17 cellular contexts compared by ENCODE assay signal in genomic region chr17:82061047-82061925, GRCh38. TPM values are rescaled to one million over a fixed set of nuclear protein-coding genes. Genes with fewer than 3 reads are reported as not detected.
DNase-seq lines count a peak whose midpoint lies in the region; ATAC-seq, FAIRE-seq and TF ChIP-seq lines count a peak whose summit lies in the region.
"Had no signal": no experiment of that assay in that cellular context is flagged by ENCODE, and none has a peak within 500 bp of the region (broad histone marks: within the 10 kb centered on the region; RNA-seq: fewer than 3 reads in every experiment).

No MANE protein-coding gene starts in this region.

- no peak overlapping the region for H3K4me3 Mint-ChIP-seq in T-cell
- H3K4me3 Mint-ChIP-seq: CD14-positive monocyte had no signal

- H3K9me3 Mint-ChIP-seq in T-cell: no peaks in the 10 kb centered on the region

- H3K4me1 ChIP-seq in GM12878 (ENCODE audit: control insufficient read depth, insufficient read depth, low read length): peaks cover 8% of the 10 kb centered on the region
- peaks cover 20% of the 10 kb centered on the region for H3K4me1 ChIP-seq in prostate gland (replicated peaks)

- peaks cover 7% of the 10 kb centered on the region for H3K36me3 Mint-ChIP-seq in T-cell

- SMC1A ChIA-PET in GM12878 (lab: Charles Lee; ENCODE audit: uncharacterized antibody, unreplicated experiment): no interaction called here

- no peak for ATAC-seq in GM12878
- no peak for ATAC-seq in HG03469 (IDR thresholded peaks at IDR 0.05; ENCODE audit: unreplicated experiment)
- ATAC-seq in T-cell (replicated peaks in 1 of 4): no peak

- FAIRE-seq in GM12892 (lab: Jason Lieb, UNC) (no peak), GM12878 (lab: Jason Lieb, UNC) (no peak)
- FAIRE-seq: GM19239 had no signal

- RAD21 ChIA-PET in GM12878 (lab: Charles Lee; ENCODE audit: unreplicated experiment): no interaction called here

- TF ChIP-seq RAD21 in GM12878 (IDR thresholded peaks at IDR 0.05; ENCODE audit: insufficient read depth, low read depth, low read length): no peak

- peak overlapping the region; percentile 92; the same call in 1 of the 2 replicates for H3K27ac ChIP-seq in C4-2B
- no peak overlapping the region for H3K27ac ChIP-seq in GM12878 (ENCODE audit: control insufficient read depth, insufficient read depth)
- H3K27ac ChIP-seq in prostate gland: peak overlapping the region; percentile 5 to 85

- no peaks in the 10 kb centered on the region for H3K27me3 ChIP-seq in GM12878 (replicated peaks in 1 of 2; ENCODE audit: control insufficient read depth in 2 of 2, insufficient read depth in 2 of 2, low read length in 1 of 2)
- H3K27me3 ChIP-seq in prostate gland (replicated peaks; ENCODE audit: insufficient read depth): no peaks in the 10 kb centered on the region

- H4K20me1 ChIP-seq in GM12878 (ENCODE audit: control insufficient read depth, insufficient read depth): no peaks in the 10 kb centered on the region

- TF ChIP-seq CTCF in C4-2B (conservative IDR thresholded peaks at IDR 0.05) (no peak), GM12878 (IDR thresholded peaks at IDR 0.05 in 2 of 3, conservative IDR thresholded peaks at IDR 0.05 in 1 of 3; ENCODE audit: control insufficient read depth in 2 of 3, extremely low read depth in 1 of 3, insufficient read depth in 1 of 3, low read depth in 3 of 3, low read length in 3 of 3) (no peak), prostate gland (IDR thresholded peaks at IDR 0.05) (no peak)

- no TSS peak for BruUV-seq in GM12878 (replicated peaks; lab: Mats Ljungman, UMichigan)

- H3K4me2 ChIP-seq in GM12878 (ENCODE audit: control insufficient read depth, insufficient read depth): no peak overlapping the region

- H3K27ac Mint-ChIP-seq in T-cell: no peak overlapping the region

- POLR2A ChIA-PET in GM12878 (lab: Charles Lee): no interaction called here
- POLR2A ChIA-PET in T-cell (lab: Charles Lee): no interaction called here

- CTCF ChIA-PET in GM12878 (lab: Yijun Ruan, JAX): no interaction called here
- CTCF ChIA-PET in T-cell (lab: Charles Lee): no interaction called here

- TF ChIP-seq POLR2A in GM12892 (IDR thresholded peaks at IDR 0.05; ENCODE audit: low read depth, low read length) (peak; percentile 13; the same call in 1 of the 2 replicates), GM12878 (IDR thresholded peaks at IDR 0.05; ENCODE audit: low read depth, low read length) (peak; percentile 64), prostate gland (IDR thresholded peaks at IDR 0.05) (no peak)

- TF ChIP-seq EP300 in GM12878 (IDR thresholded peaks at IDR 0.05; ENCODE audit: borderline replicate concordance in 1 of 2, control insufficient read depth in 1 of 2, low read depth in 2 of 2, low read length in 2 of 2): no peak

- 87% methylated on average over 32 of the region's 34 CpGs for WGBS in GM12878 (ENCODE audit: insufficient coverage, insufficient replicate concordance, low lambda C conversion rate, missing lambda C conversion rate)
- 83% methylated on average over 27 of the region's 34 CpGs for WGBS in prostate gland

- no peak overlapping the region for H3K4me3 ChIP-seq in GM12878
- H3K4me3 ChIP-seq in prostate gland: no peak overlapping the region

- H3K9ac ChIP-seq in GM12878 (ENCODE audit: control insufficient read depth, insufficient read depth, low read length): no peak overlapping the region

- intact Hi-C loops in GM12878 (cut with micrococcal nuclease; ENCODE audit: unreplicated experiment): no loop called here
- intact Hi-C loops in prostate gland (cut with DNase I): no loop called here

- DNase-seq in GM12892 (ENCODE audit: insufficient read length) (no peak), GM12878 (ENCODE audit: low read depth, low spot score) (no peak), prostate gland (ENCODE audit: low spot score) (peak; percentile 49), NOMO-1 (lab: John Stamatoyannopoulos, UW; ENCODE audit: unreplicated experiment in 2 of 2) (no peak), T-cell (no peak)
- DNase-seq: AML-193; DMS79 treated with DMSO at 0.1 percent for 48 hours; HCEC 1CT; KBM-7; NCI-H1105; NCI-H2081; NCI-H446 treated with DMSO at 0.1 percent for 48 hours; NK-92 treated with Interleukin-12 subunit alpha and Interleukin-12 subunit beta, amount 100 ng/mL, for 24 hours had no signal

- H3K36me3 ChIP-seq in GM12878 (ENCODE audit: control insufficient read depth in 2 of 2, insufficient read depth in 2 of 2, low read length in 1 of 2): peaks cover 3 to 26% of the 10 kb centered on the region in 2 experiments
- H3K36me3 ChIP-seq in prostate gland: peaks cover 5 to 17% of the 10 kb centered on the region in 2 donors

- peaks cover 3 to 12% (median 11%) of the 10 kb centered on the region in 3 donors for H3K4me1 Mint-ChIP-seq in T-cell

- H3K9me3 ChIP-seq in GM12878 (replicated peaks; ENCODE audit: control insufficient read depth, insufficient read depth, low read length) (no peaks in the 10 kb centered on the region), prostate gland (no peaks in the 10 kb centered on the region)

- H2AFZ ChIP-seq in GM12878 (ENCODE audit: control insufficient read depth, low read depth, low read length): no peak overlapping the region

- no peaks in the 10 kb centered on the region for H3K27me3 Mint-ChIP-seq in T-cell

- in situ Hi-C loops in GM12878 (cut with MboI): no loop called here

- peaks cover 19% of the 10 kb centered on the region for H3K79me2 ChIP-seq in GM12878 (ENCODE audit: control insufficient read depth, insufficient read depth, low read length)

RNA-seq across cellular contexts. Expression of gene DUS1L, which starts 4.3 kb away (rescaled TPM):
- polyA plus RNA-seq in GM12892 (2012; ENCODE audit: missing spikeins): 72.0 TPM
- total RNA-seq in GM12878 (2013; cell fraction: nucleolus; rRNA removed): 56.8 and 75.9 TPM in 2 replicates
- total RNA-seq in GM12878 (2014; rRNA removed) (107 and 132 TPM in 2 replicates), GM12878 (2014; rRNA removed; fragmentation: Illumina TruSeq; extraction: Trizol) (43.3 and 50.3 TPM in 2 replicates), GM12878 (2021) (137 and 157 TPM in 2 replicates), prostate gland (100 to 1,000 TPM in 1 of 2 donors, 10 to 100 TPM in 1; 95.9 to 119 TPM), T-cell (100 to 1,000 TPM; 137 to 186 (median 177) TPM)
- polyA plus RNA-seq in GM12878 (2011; ENCODE audit: low read depth): 52.5 TPM
- polyA plus RNA-seq in GM12878 (2011; rRNA removed) (21.0 and 42.6 TPM in 2 replicates), GM12878 (2014; fragmentation: Illumina TruSeq; extraction: Trizol) (13.8 and 46.5 TPM in 2 replicates), GM12878 (2014; fragmentation: Nextera tagmentation; extraction: Ambion mirVana) (10 to 100 TPM in 1 of 2 experiments, 1 to 10 TPM in 1; 6.1 to 15.3 TPM), GM12878 (2014; rRNA removed) (147 and 155 TPM in 2 replicates), GM12878 (2016; fragmentation: Nextera tagmentation; extraction: Ambion mirVana) (10 to 100 TPM in 1 of 2 experiments, 1 to 10 TPM in 1; 9.7 to 25.4 TPM)
- 77.7 and 101 TPM in 2 replicates for polyA plus RNA-seq in GM12878 (2011; cell fraction: cytosol; rRNA removed)
- 285 and 360 TPM in 2 replicates for polyA plus RNA-seq in GM12878 (2011; cell fraction: nucleus; rRNA removed)
- polyA plus RNA-seq in GM12878 (2012): 61.7 and 71.7 TPM in 2 replicates
- 23.4 and 40.3 TPM in 2 replicates for polyA minus RNA-seq in GM12878 (2011; rRNA and poly(A)+ RNA removed)
- polyA minus RNA-seq in GM12878 (2011; cell fraction: cytosol; rRNA and poly(A)+ RNA removed): 25.4 and 29.1 TPM in 2 replicates
- 63.5 and 104 TPM in 2 replicates for polyA minus RNA-seq in GM12878 (2011; cell fraction: nucleus; rRNA and poly(A)+ RNA removed)

RNA-seq across cellular contexts. Expression of gene GPS1, which starts 9.6 kb away (rescaled TPM):
- 34.6 TPM for polyA plus RNA-seq in GM12892 (2012; ENCODE audit: missing spikeins)
- total RNA-seq in GM12878 (2013; cell fraction: nucleolus; rRNA removed): 41.6 and 44.7 TPM in 2 replicates
- total RNA-seq in GM12878 (2014; rRNA removed) (110 and 131 TPM in 2 replicates), GM12878 (2014; rRNA removed; fragmentation: Illumina TruSeq; extraction: Trizol) (35.1 and 37.1 TPM in 2 replicates), GM12878 (2021) (113 and 122 TPM in 2 replicates), prostate gland (100 to 1,000 TPM; 163 to 182 TPM), T-cell (100 to 1,000 TPM in 2 of 5 donors, 10 to 100 TPM in 3; 75.3 to 117 (median 98.0) TPM)
- polyA plus RNA-seq in GM12878 (2011; ENCODE audit: low read depth): 21.3 TPM
- polyA plus RNA-seq in GM12878 (2011; rRNA removed) (14.3 and 53.3 TPM in 2 replicates), GM12878 (2014; fragmentation: Illumina TruSeq; extraction: Trizol) (7.5 and 32.8 TPM in 2 replicates), GM12878 (2014; fragmentation: Nextera tagmentation; extraction: Ambion mirVana) (10 to 100 TPM in 1 of 2 experiments, 1 to 10 TPM in 1; 2.2 to 11.5 TPM), GM12878 (2014; rRNA removed) (102 and 119 TPM in 2 replicates), GM12878 (2016; fragmentation: Nextera tagmentation; extraction: Ambion mirVana) (100 to 1,000 TPM; 119 to 146 TPM)
- polyA plus RNA-seq in GM12878 (2011; cell fraction: cytosol; rRNA removed): 65.9 and 98.5 TPM in 2 replicates
- polyA plus RNA-seq in GM12878 (2011; cell fraction: nucleus; rRNA removed): 198 and 262 TPM in 2 replicates
- 41.2 and 44.0 TPM in 2 replicates for polyA plus RNA-seq in GM12878 (2012)
- polyA minus RNA-seq in GM12878 (2011; rRNA and poly(A)+ RNA removed): 50.1 and 72.3 TPM in 2 replicates
- 44.1 and 45.0 TPM in 2 replicates for polyA minus RNA-seq in GM12878 (2011; cell fraction: cytosol; rRNA and poly(A)+ RNA removed)
- polyA minus RNA-seq in GM12878 (2011; cell fraction: nucleus; rRNA and poly(A)+ RNA removed): 42.7 and 84.3 TPM in 2 replicates

RNA-seq across cellular contexts. Expression of gene RFNG, which starts 9.7 kb away (rescaled TPM):
- polyA plus RNA-seq in GM12892 (2012; ENCODE audit: missing spikeins): 7.1 TPM
- 23.5 and 23.7 TPM in 2 replicates for total RNA-seq in GM12878 (2013; cell fraction: nucleolus; rRNA removed)
- total RNA-seq in GM12878 (2014; rRNA removed) (14.5 and 14.8 TPM in 2 replicates), GM12878 (2014; rRNA removed; fragmentation: Illumina TruSeq; extraction: Trizol) (5.2 and 7.8 TPM in 2 replicates), GM12878 (2021) (17.7 and 19.6 TPM in 2 replicates), prostate gland (10 to 100 TPM; 48.8 to 92.7 TPM), T-cell (10 to 100 TPM; 31.5 to 38.6 (median 35.2) TPM)
- 10.9 TPM for polyA plus RNA-seq in GM12878 (2011; ENCODE audit: low read depth)
- polyA plus RNA-seq in GM12878 (2011; rRNA removed) (4.4 and 7.1 TPM in 2 replicates), GM12878 (2014; fragmentation: Illumina TruSeq; extraction: Trizol) (1.3 and 7.2 TPM in 2 replicates), GM12878 (2014; fragmentation: Nextera tagmentation; extraction: Ambion mirVana) (under 1 TPM; 0.10 to 0.93 TPM), GM12878 (2014; rRNA removed) (19.0 and 22.4 TPM in 2 replicates), GM12878 (2016; fragmentation: Nextera tagmentation; extraction: Ambion mirVana) (1 to 10 TPM; 1.6 to 2.6 TPM)
- 6.6 and 12.0 TPM in 2 replicates for polyA plus RNA-seq in GM12878 (2011; cell fraction: cytosol; rRNA removed)
- polyA plus RNA-seq in GM12878 (2011; cell fraction: nucleus; rRNA removed): 83.6 and 89.3 TPM in 2 replicates
- polyA plus RNA-seq in GM12878 (2012): 20.4 and 23.3 TPM in 2 replicates
- polyA minus RNA-seq in GM12878 (2011; rRNA and poly(A)+ RNA removed): 2.4 and 4.8 TPM in 2 replicates
- 2.9 and 4.4 TPM in 2 replicates for polyA minus RNA-seq in GM12878 (2011; cell fraction: cytosol; rRNA and poly(A)+ RNA removed)
- polyA minus RNA-seq in GM12878 (2011; cell fraction: nucleus; rRNA and poly(A)+ RNA removed): 8.1 and 8.2 TPM in 2 replicates

RNA-seq across cellular contexts. Expression of gene DCXR, which starts 23.8 kb away (rescaled TPM):
- polyA plus RNA-seq in GM12892 (2012; ENCODE audit: missing spikeins): 55.0 TPM
- 13.4 and 14.9 TPM in 2 replicates for total RNA-seq in GM12878 (2013; cell fraction: nucleolus; rRNA removed)
- total RNA-seq in GM12878 (2014; rRNA removed) (80.8 and 85.8 TPM in 2 replicates), GM12878 (2014; rRNA removed; fragmentation: Illumina TruSeq; extraction: Trizol) (32.4 and 39.9 TPM in 2 replicates), GM12878 (2021) (110 and 119 TPM in 2 replicates), prostate gland (100 to 1,000 TPM; 235 to 744 TPM), T-cell (100 to 1,000 TPM in 1 of 5 donors, 10 to 100 TPM in 4; 70.4 to 111 (median 96.1) TPM)
- 79.4 TPM for polyA plus RNA-seq in GM12878 (2011; ENCODE audit: low read depth)
- polyA plus RNA-seq in GM12878 (2011; rRNA removed) (29.9 and 66.6 TPM in 2 replicates), GM12878 (2014; fragmentation: Illumina TruSeq; extraction: Trizol) (45.6 and 92.0 TPM in 2 replicates), GM12878 (2014; fragmentation: Nextera tagmentation; extraction: Ambion mirVana) (10 to 100 TPM; 12.3 to 44.8 TPM), GM12878 (2014; rRNA removed) (128 and 151 TPM in 2 replicates), GM12878 (2016; fragmentation: Nextera tagmentation; extraction: Ambion mirVana) (100 to 1,000 TPM; 122 to 139 TPM)
- polyA plus RNA-seq in GM12878 (2011; cell fraction: cytosol; rRNA removed): 188 and 195 TPM in 2 replicates
- 136 and 154 TPM in 2 replicates for polyA plus RNA-seq in GM12878 (2011; cell fraction: nucleus; rRNA removed)
- polyA plus RNA-seq in GM12878 (2012): 73.6 and 79.6 TPM in 2 replicates
- 53.5 and 69.9 TPM in 2 replicates for polyA minus RNA-seq in GM12878 (2011; rRNA and poly(A)+ RNA removed)
- 23.2 and 25.8 TPM in 2 replicates for polyA minus RNA-seq in GM12878 (2011; cell fraction: cytosol; rRNA and poly(A)+ RNA removed)
- 21.6 and 34.3 TPM in 2 replicates for polyA minus RNA-seq in GM12878 (2011; cell fraction: nucleus; rRNA and poly(A)+ RNA removed)

RNA-seq across cellular contexts. Expression of gene RAC3, which starts 29.8 kb away (rescaled TPM):
- polyA plus RNA-seq in GM12892 (2012; ENCODE audit: missing spikeins): 2.2 TPM
- 2.7 and 4.9 TPM in 2 replicates for total RNA-seq in GM12878 (2013; cell fraction: nucleolus; rRNA removed)
- total RNA-seq in GM12878 (2014; rRNA removed): 23.5 and 29.8 TPM in 2 replicates
- 9.0 and 9.2 TPM in 2 replicates for total RNA-seq in GM12878 (2014; rRNA removed; fragmentation: Illumina TruSeq; extraction: Trizol)
- 14.6 and 16.2 TPM in 2 replicates for total RNA-seq in GM12878 (2021)
- 0.71 TPM for polyA plus RNA-seq in GM12878 (2011; ENCODE audit: low read depth)
- 1.2 and 4.2 TPM in 2 replicates for polyA plus RNA-seq in GM12878 (2011; rRNA removed)
- 4.7 and 7.5 TPM in 2 replicates for polyA plus RNA-seq in GM12878 (2011; cell fraction: cytosol; rRNA removed)
- polyA plus RNA-seq in GM12878 (2011; cell fraction: nucleus; rRNA removed): 33.2 and 47.4 TPM in 2 replicates
- polyA plus RNA-seq in GM12878 (2012): 3.4 and 4.9 TPM in 2 replicates
- polyA plus RNA-seq in GM12878 (2014; fragmentation: Illumina TruSeq; extraction: Trizol): 2.8 and 9.8 TPM in 2 replicates
- under 1 TPM; 0.11 to 0.16 TPM for polyA plus RNA-seq in GM12878 (2014; fragmentation: Nextera tagmentation; extraction: Ambion mirVana)
- 32.9 and 39.8 TPM in 2 replicates for polyA plus RNA-seq in GM12878 (2014; rRNA removed)
- polyA plus RNA-seq in GM12878 (2016; fragmentation: Nextera tagmentation; extraction: Ambion mirVana): 1 to 10 TPM; 1.7 TPM
- polyA minus RNA-seq in GM12878 (2011; rRNA and poly(A)+ RNA removed): 0.44 and 1.0 TPM in 2 replicates
- polyA minus RNA-seq in GM12878 (2011; cell fraction: cytosol; rRNA and poly(A)+ RNA removed): 3.1 TPM in 1 of 2 replicates, not detected in the other
- polyA minus RNA-seq in GM12878 (2011; cell fraction: nucleus; rRNA and poly(A)+ RNA removed): 2.3 and 4.8 TPM in 2 replicates
- total RNA-seq in prostate gland: 10 to 100 TPM; 41.8 to 93.9 TPM
- 1 to 10 TPM; 1.1 to 5.4 (median 3.6) TPM for total RNA-seq in T-cell
- polyA plus RNA-seq: CD14-positive monocyte had no signal
